ENCODE assay signal across 27 cellular contexts in the genomic region with DNA sequence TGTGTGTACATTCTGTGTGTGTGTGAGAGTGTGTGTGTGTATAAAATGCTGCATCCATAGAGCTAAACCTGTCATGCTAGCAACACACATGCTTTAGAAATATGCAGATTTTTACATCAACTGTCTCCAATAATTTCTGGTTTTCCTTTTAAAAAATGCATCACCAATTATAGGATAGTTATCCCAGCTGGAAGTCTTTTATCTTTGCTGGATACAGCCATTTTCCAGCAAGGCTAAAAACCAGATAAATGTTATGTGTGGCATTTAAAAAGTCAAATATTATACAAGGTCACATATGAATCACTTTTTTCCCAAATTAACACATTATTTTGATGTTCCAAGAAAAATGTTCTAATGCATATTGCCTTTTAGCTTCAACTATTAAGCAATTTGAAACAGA.
"Had no signal": no experiment of that assay in that cellular context is flagged by ENCODE, and none has a peak within 500 bp of the region (broad histone marks: within the 10 kb centered on the region; RNA-seq: fewer than 3 reads in every experiment).

No MANE protein-coding gene starts in this region.

- H3K36me3 ChIP-seq: stomach, suprapubic skin, thoracic aorta, thyroid gland, tibial artery, tibial nerve, transverse colon, upper lobe of left lung, upper lobe of right lung, uterus, vagina had no signal

- H3K36me3 Mint-ChIP-seq: stimulated activated effector memory CD8-positive, alpha-beta T cell treated with anti-CD3 and anti-CD28 coated beads, Interleukin-12 subunit alpha, Interleukin-12 subunit beta, amount 100 ng/mL, for 72 hours; stimulated activated memory B cell treated with anti-CD40 and anti-IgM and Interleukin-4, amounts not matched to agents 10 μg/mL and 1 μg/mL and 100 μg/mL, for 72 hours; stimulated activated naive B cell treated with anti-CD40 and anti-IgM and Interleukin-4, amounts not matched to agents 10 μg/mL and 1 μg/mL and 100 μg/mL, for 72 hours; type B pancreatic cell had no signal

- H3K27ac Mint-ChIP-seq: stimulated activated effector memory CD8-positive, alpha-beta T cell treated with anti-CD3 and anti-CD28 coated beads, Interleukin-12 subunit alpha, Interleukin-12 subunit beta, amount 100 ng/mL, for 72 hours; stimulated activated memory B cell treated with anti-CD40 and anti-IgM and Interleukin-4, amounts not matched to agents 10 μg/mL and 1 μg/mL and 100 μg/mL, for 72 hours; stimulated activated naive B cell treated with anti-CD40 and anti-IgM and Interleukin-4, amounts not matched to agents 10 μg/mL and 1 μg/mL and 100 μg/mL, for 72 hours; stimulated activated naive CD8-positive, alpha-beta T cell treated with anti-CD3 and anti-CD28 coated beads, Interleukin-15, amount 100 ng/mL, for 72 hours; stimulated activated naive CD8-positive, alpha-beta T cell treated with anti-CD3 and anti-CD28 coated beads, Interleukin-15, Interleukin-2, amounts not matched to agents 100 ng/mL and 50 ng/mL, for 24 hours; type B pancreatic cell had no signal

- H3K9me3 ChIP-seq: stomach, suprapubic skin, testis, thoracic aorta, thyroid gland, tibial artery, tibial nerve, transverse colon, upper lobe of left lung, upper lobe of right lung, uterus, vagina had no signal

- H3K27me3 ChIP-seq: stomach, suprapubic skin, testis, thyroid gland, tibial artery, tibial nerve, upper lobe of left lung, upper lobe of right lung, uterus, vagina had no signal

- H3K27ac ChIP-seq: stomach, suprapubic skin, testis, thoracic aorta, thyroid gland, tibial artery, tibial nerve, transverse colon, upper lobe of left lung, upper lobe of right lung, uterus, vagina had no signal

- H3K4me3 Mint-ChIP-seq: stimulated activated effector memory CD8-positive, alpha-beta T cell treated with anti-CD3 and anti-CD28 coated beads, Interleukin-12 subunit alpha, Interleukin-12 subunit beta, amount 100 ng/mL, for 72 hours; stimulated activated memory B cell treated with anti-CD40 and anti-IgM and Interleukin-4, amounts not matched to agents 10 μg/mL and 1 μg/mL and 100 μg/mL, for 72 hours; stimulated activated naive B cell treated with anti-CD40 and anti-IgM and Interleukin-4, amounts not matched to agents 10 μg/mL and 1 μg/mL and 100 μg/mL, for 72 hours; stimulated activated naive CD8-positive, alpha-beta T cell treated with anti-CD3 and anti-CD28 coated beads, Interleukin-15, amount 100 ng/mL, for 72 hours; stimulated activated naive CD8-positive, alpha-beta T cell treated with anti-CD3 and anti-CD28 coated beads, Interleukin-15, Interleukin-2, amounts not matched to agents 100 ng/mL and 50 ng/mL, for 24 hours; type B pancreatic cell had no signal

- H3K4me1 Mint-ChIP-seq: stimulated activated effector memory CD8-positive, alpha-beta T cell treated with anti-CD3 and anti-CD28 coated beads, Interleukin-12 subunit alpha, Interleukin-12 subunit beta, amount 100 ng/mL, for 72 hours; stimulated activated memory B cell treated with anti-CD40 and anti-IgM and Interleukin-4, amounts not matched to agents 10 μg/mL and 1 μg/mL and 100 μg/mL, for 72 hours; stimulated activated naive B cell treated with anti-CD40 and anti-IgM and Interleukin-4, amounts not matched to agents 10 μg/mL and 1 μg/mL and 100 μg/mL, for 72 hours; stimulated activated naive CD8-positive, alpha-beta T cell treated with anti-CD3 and anti-CD28 coated beads, Interleukin-15, amount 100 ng/mL, for 72 hours had no signal

- DNase-seq: stimulated activated CD4-positive, alpha-beta T cell treated with anti-CD3 and anti-CD28 coated beads, Interleukin-2, amount 100 ng/mL, for 48 hours; stimulated activated CD4-positive, alpha-beta T cell treated with anti-CD3 and anti-CD28 coated beads, Interleukin-4, amount 100 ng/mL, for 1 hour; stimulated activated CD4-positive, alpha-beta T cell treated with anti-CD3 and anti-CD28 coated beads, Interleukin-4, amount 100 ng/mL, for 24 hours; stimulated activated CD4-positive, alpha-beta T cell treated with anti-CD3 and anti-CD28 coated beads, Interleukin-4, amount 100 ng/mL, for 4 hours; stimulated activated CD8-positive, alpha-beta memory T cell treated with anti-CD3 and anti-CD28 coated beads, Interleukin-4, amount 100 ng/mL, for 48 hours; stimulated activated naive B cell treated with anti-CD40 and anti-IgM and Interleukin-4, amounts not matched to agents 10 μg/mL and 1 μg/mL and 100 μg/mL, for 72 hours; stimulated activated naive CD4-positive, alpha-beta T cell; stimulated activated naive CD4-positive, alpha-beta T cell treated with Interleukin-2 at 50 U/mL for 16 hours; stimulated activated naive CD8-positive, alpha-beta T cell treated with anti-CD3 and anti-CD28 coated beads, Interleukin-15, amount 100 ng/mL, for 72 hours; stimulated activated naive CD8-positive, alpha-beta T cell treated with anti-CD3 and anti-CD28 coated beads, Interleukin-15, Interleukin-2, amounts not matched to agents 100 U/mL and 50 U/mL, for 24 hours; stomach; substantia nigra; testis; thyroid gland; tibial artery; transverse colon; upper lobe of left lung; upper lobe of right lung; uterus had no signal

- H3K4me1 ChIP-seq: stomach, suprapubic skin, testis, tibial artery, transverse colon, upper lobe of left lung, upper lobe of right lung, uterus, vagina had no signal

- H3K9me3 Mint-ChIP-seq: stimulated activated naive CD8-positive, alpha-beta T cell treated with anti-CD3 and anti-CD28 coated beads, Interleukin-15, amount 100 ng/mL, for 72 hours; stimulated activated naive CD8-positive, alpha-beta T cell treated with anti-CD3 and anti-CD28 coated beads, Interleukin-15, Interleukin-2, amounts not matched to agents 100 ng/mL and 50 ng/mL, for 24 hours; type B pancreatic cell had no signal

- H3K4me3 ChIP-seq: stomach, suprapubic skin, testis, thoracic aorta, thyroid gland, tibial artery, tibial nerve, transverse colon, upper lobe of left lung, upper lobe of right lung, uterus, vagina had no signal
